In the genomic region with DNA sequence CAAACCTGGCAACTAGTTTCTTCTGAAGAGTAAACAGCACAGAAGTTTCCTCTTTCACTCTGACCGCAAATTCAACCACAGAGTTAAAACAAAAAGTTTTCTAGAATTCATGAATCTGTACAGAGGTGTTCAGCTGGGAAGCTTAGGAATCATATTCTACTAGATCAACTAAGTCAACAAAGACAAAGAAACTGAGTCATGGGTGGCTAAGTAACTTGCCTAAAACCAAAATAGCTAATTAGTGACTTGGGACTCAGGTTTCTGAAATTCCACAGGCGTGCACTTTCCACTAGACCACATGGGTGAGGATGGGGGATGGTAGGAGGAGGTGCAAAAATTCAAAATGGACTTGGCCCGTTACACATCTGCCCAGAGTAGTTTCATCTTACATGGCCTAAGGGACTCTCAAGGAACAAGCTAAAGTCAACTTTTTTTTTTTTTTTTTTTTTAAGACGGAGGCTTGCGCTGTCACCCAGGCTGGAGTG, we compare ENCODE assay signal across 8 cellular contexts. TPM values are rescaled to one million over a fixed set of nuclear protein-coding genes. Genes with fewer than 3 reads are reported as not detected.
DNase-seq lines count a peak whose midpoint lies in the region; ATAC-seq and TF ChIP-seq lines count a peak whose summit lies in the region.

No MANE protein-coding gene starts in this region.

- no peaks in the 10 kb centered on the region for H3K36me3 ChIP-seq in H7 (replicated peaks; ENCODE audit: control insufficient read depth, insufficient read depth, low read length)
- H3K36me3 ChIP-seq in body of pancreas (replicated peaks in 1 of 2; ENCODE audit: insufficient read depth in 1 of 2, low read depth in 2 of 2), result no peaks in the 10 kb centered on the region

- TF ChIP-seq CTCF in AG09319 (IDR thresholded peaks at IDR 0.05; ENCODE audit: low read depth, low read length) (no peak), epithelial cell of proximal tubule (conservative IDR thresholded peaks at IDR 0.05; ENCODE audit: low read depth, low read length) (no peak), body of pancreas (IDR thresholded peaks at IDR 0.05) (no peak)

- peak; percentile 57 for DNase-seq in AG09319 (ENCODE audit: extremely low read depth, low read depth)
- peak; percentile 97 for DNase-seq in M059J (ENCODE audit: low read depth)
- peak; percentile 84 for DNase-seq in epithelial cell of proximal tubule (ENCODE audit: low read depth)
- DNase-seq in H7, result no peak
- no peak for DNase-seq in NCI-H510A (lab: John Stamatoyannopoulos, UW)
- DNase-seq in left lobe of liver (ENCODE audit: low spot score), result no peak
- DNase-seq in body of pancreas, result no peak

- ATAC-seq in GM19463 (IDR thresholded peaks at IDR 0.05; ENCODE audit: unreplicated experiment), result peak; percentile 61
- ATAC-seq in left lobe of liver, result no peak
- ATAC-seq in body of pancreas, result no peak

- H3K4me3 ChIP-seq in epithelial cell of proximal tubule (ENCODE audit: low read depth, low read length) (no peak overlapping the region), H7 (ENCODE audit: insufficient read depth, low read depth, low read length) (no peak overlapping the region), body of pancreas (no peak overlapping the region)

- H3K9me3 ChIP-seq in body of pancreas, result no peaks in the 10 kb centered on the region

- H3K27ac ChIP-seq in body of pancreas, result no peak overlapping the region

- H3K27me3 ChIP-seq in H7 (ENCODE audit: control insufficient read depth, insufficient read depth, low read length) (no peaks in the 10 kb centered on the region), body of pancreas (no peaks in the 10 kb centered on the region)

- H3K4me1 ChIP-seq in body of pancreas, result no peaks in the 10 kb centered on the region

- 82 to 88% methylated on average over 5 of the region's 5 CpGs for WGBS in body of pancreas, 2 donors

- no peak for TF ChIP-seq POLR2A in body of pancreas (IDR thresholded peaks at IDR 0.05)

- intact Hi-C loops in body of pancreas (cut with DNase I), result no loop called here

RNA-seq across cellular contexts. Expression of a gene that starts 25.8 kb away (rescaled TPM):
- 13.8 and 27.4 TPM in 2 replicates for total RNA-seq in M059J (2014; rRNA removed; shearing (Covaris generic))
- total RNA-seq in epithelial cell of proximal tubule, result 24.6 and 39.4 TPM in 2 replicates
- total RNA-seq in H7 (2014; rRNA removed; shearing (Covaris generic)), result 15.7 and 21.3 TPM in 2 replicates
- total RNA-seq in left lobe of liver, result 3.2 TPM
- total RNA-seq in body of pancreas, result 10 to 100 TPM; 10.5 to 18.7 TPM

Comparison
In these comparisons a context has a peak if more than half of its experiments do, and no peak if none do; other contexts are left out.
1. DNase-seq: peak in AG09319 (single experiment), M059J (single experiment) and epithelial cell of proximal tubule (single experiment); none in H7 (single experiment), NCI-H510A (single experiment), left lobe of liver (single experiment) and body of pancreas (0 of 4).